In genomic region chr6:159817951-159818739, GRCh38 we compare ENCODE assay signal across 32 cellular contexts. TPM values are rescaled to one million over a fixed set of nuclear protein-coding genes. Genes with fewer than 3 reads are reported as not detected.
"Had no signal": no experiment of that assay in that cellular context is flagged by ENCODE, and none has a peak within 500 bp of the region (broad histone marks: within the 10 kb centered on the region; RNA-seq: fewer than 3 reads in every experiment).

No MANE protein-coding gene starts in this region.

- H3K27ac Mint-ChIP-seq: activated CD4-positive, alpha-beta T cell treated with anti-CD3 and anti-CD28 coated beads, Interleukin-2, amount 10 ng/mL, durations not matched to agents 24 days and 14 days; activated naive CD4-positive, alpha-beta T cell treated with anti-CD3 and anti-CD28 coated beads, Interleukin-2, amount 50 U/mL, for 24 hours; activated T-cell treated with anti-CD3 and anti-CD28 coated beads, Interleukin-2, amount 50 U/mL, for 24 hours; activated T-helper 2 cell treated with anti-CD3 and anti-CD28 coated beads, Interferon-gamma antibody, Interleukin-2, Interleukin-4, amounts not matched to agents 10 μg/mL and 5 μg/mL and 100 μg/mL, durations not matched to agents 14 hours and 24 hours and 36 hours had no signal

- H3K4me3 Mint-ChIP-seq: activated CD4-positive, alpha-beta T cell treated with anti-CD3 and anti-CD28 coated beads, Interleukin-2, amount 10 ng/mL, durations not matched to agents 24 days and 14 days; activated CD8-positive, alpha-beta T cell treated with anti-CD3 and anti-CD28 coated beads, Interleukin-2, amount 10 ng/mL, durations not matched to agents 7 days and 5 days; activated naive CD4-positive, alpha-beta T cell treated with anti-CD3 and anti-CD28 coated beads, Interleukin-2, amount 50 U/mL, for 24 hours; activated naive CD8-positive, alpha-beta T cell treated with anti-CD3 and anti-CD28 coated beads, Interleukin-2, amount 10 ng/mL, durations not matched to agents 7 days and 5 days; activated T-cell treated with anti-CD3 and anti-CD28 coated beads, Interleukin-2, amount 50 U/mL, for 24 hours had no signal

- H3K4me3 ChIP-seq: ascending aorta, MG63, Peyer's patch had no signal

- DNase-seq: activated CD4-positive, alpha-beta T cell treated with anti-CD3 and anti-CD28 coated beads, Interleukin-2, amount 10 ng/mL, durations not matched to agents 24 days and 14 days; activated CD4-positive, alpha-beta T cell treated with anti-CD3 and anti-CD28 coated beads, Interleukin-2, amount 50 U/mL, for 4 hours; activated CD8-positive, alpha-beta T cell treated with anti-CD3 and anti-CD28 coated beads, Interleukin-2, amount 10 ng/mL, durations not matched to agents 7 days and 5 days; activated gamma-delta T cell; activated naive CD4-positive, alpha-beta T cell treated with Interleukin-2 at 50 U/mL for 16 hours; activated naive CD8-positive, alpha-beta T cell treated with anti-CD3 and anti-CD28 coated beads, Interleukin-2, amount 10 ng/mL, durations not matched to agents 7 days and 5 days; activated T-cell treated with anti-CD3 and anti-CD28 coated beads, Interleukin-2, amount 50 U/mL, for 24 hours; amygdala; Karpas-422; MG63; NCI-H1048; NCI-H1105 treated with DMSO at 0.1 percent for 48 hours; NCI-H1436; NCI-H1694; NCI-H1930; NCI-H2081 treated with DMSO at 0.1 percent for 48 hours; NCI-H226; NCI-H446 treated with DMSO at 0.1 percent for 48 hours; NCI-H524 treated with DMSO at 0.1 percent for 48 hours; NCI-H748 treated with DMSO at 0.1 percent for 48 hours; NK-92 treated with Interleukin-12 subunit alpha and Interleukin-12 subunit beta, amount 100 ng/mL, for 24 hours; PC-3; RPMI8226; SHP77 treated with DMSO at 0.1 percent for 48 hours; SW 1271; T-helper 1 cell; T1000 had no signal

- H3K4me1 ChIP-seq: ascending aorta, Peyer's patch had no signal

- H3K9me3 ChIP-seq: ascending aorta, MG63, Peyer's patch had no signal

- H3K27me3 ChIP-seq: ascending aorta, MG63, Peyer's patch had no signal

- H3K36me3 ChIP-seq: ascending aorta, MG63, Peyer's patch had no signal

- H3K36me3 Mint-ChIP-seq: activated naive CD4-positive, alpha-beta T cell treated with anti-CD3 and anti-CD28 coated beads, Interleukin-2, amount 50 U/mL, for 24 hours; activated naive CD8-positive, alpha-beta T cell treated with anti-CD3 and anti-CD28 coated beads, Interleukin-2, amount 10 ng/mL, durations not matched to agents 7 days and 5 days had no signal

- H3K27ac ChIP-seq: ascending aorta, Peyer's patch had no signal

- H3K27me3 Mint-ChIP-seq: activated CD4-positive, alpha-beta T cell treated with anti-CD3 and anti-CD28 coated beads, Interleukin-2, amount 10 ng/mL, durations not matched to agents 24 days and 14 days; activated naive CD4-positive, alpha-beta T cell treated with anti-CD3 and anti-CD28 coated beads, Interleukin-2, amount 50 U/mL, for 24 hours; activated naive CD8-positive, alpha-beta T cell treated with anti-CD3 and anti-CD28 coated beads, Interleukin-2, amount 10 ng/mL, durations not matched to agents 7 days and 5 days; activated T-cell treated with anti-CD3 and anti-CD28 coated beads, Interleukin-2, amount 50 U/mL, for 24 hours had no signal

- ATAC-seq: activated CD8-positive, alpha-beta T cell treated with anti-CD3 and anti-CD28 coated beads, Interleukin-2, amount 10 ng/mL, durations not matched to agents 7 days and 5 days; PC-3 had no signal

RNA-seq across cellular contexts. Expression of gene PNLDC1, which starts 18.1 kb away (rescaled TPM):
- total RNA-seq: ascending aorta, cardiac septum, PC-3, Peyer's patch had no signal
